ENCODE assay signal across 1 cellular context in genomic region chr12:121232977-121233627, GRCh38.
TF ChIP-seq lines count a peak whose summit lies in the region.

No MANE protein-coding gene starts in this region.

TF ChIP-seq in WTC11, 78 proteins besides CTCF, POLR2A, EP300 and RAD21 (continued from another document):
- no peak for TF ChIP-seq ZNF532 (CRISPR knock-in tag; IDR thresholded peaks at IDR 0.05; ENCODE audit: borderline replicate concordance)
- no peak for TF ChIP-seq RELA (CRISPR knock-in tag; IDR thresholded peaks at IDR 0.05; ENCODE audit: borderline replicate concordance)
- no peak for TF ChIP-seq ZBTB21 (CRISPR knock-in tag; IDR thresholded peaks at IDR 0.05; ENCODE audit: borderline replicate concordance)
- TF ChIP-seq MLX (CRISPR knock-in tag; IDR thresholded peaks at IDR 0.05), result no peak
- TF ChIP-seq PRRX2 (CRISPR knock-in tag; IDR thresholded peaks at IDR 0.05), result no peak
- TF ChIP-seq RORB (CRISPR knock-in tag; IDR thresholded peaks at IDR 0.05), result no peak
- TF ChIP-seq SMAD3 (CRISPR knock-in tag; IDR thresholded peaks at IDR 0.05; ENCODE audit: borderline replicate concordance), result no peak
- no peak for TF ChIP-seq NFE2L1 (CRISPR knock-in tag; IDR thresholded peaks at IDR 0.05)
